In the genomic region with DNA sequence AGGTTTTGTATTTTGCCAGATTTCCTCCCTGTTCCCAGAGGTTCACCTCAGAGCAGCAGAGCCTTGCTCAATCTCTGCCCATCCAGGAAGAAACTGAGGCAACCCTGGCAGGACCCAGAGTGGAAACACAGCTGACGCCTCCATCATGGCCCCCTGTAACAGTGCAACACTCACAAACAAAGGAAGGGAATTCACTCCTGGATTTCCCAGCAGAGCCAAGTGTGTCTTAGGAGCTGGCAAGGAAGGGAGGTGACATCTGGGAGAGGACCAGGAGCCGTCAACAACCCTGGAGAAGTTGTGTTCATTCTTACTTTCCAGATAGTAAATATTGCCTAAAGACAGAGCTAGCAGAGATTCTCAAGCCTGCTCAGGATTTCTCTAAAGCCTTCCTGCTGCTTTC, we compare ENCODE assay signal across 10 cellular contexts.
DNase-seq lines count a peak whose midpoint lies in the region; ATAC-seq and TF ChIP-seq lines count a peak whose summit lies in the region.
"Had no signal": no experiment of that assay in that cellular context is flagged by ENCODE, and none has a peak within 500 bp of the region (broad histone marks: within the 10 kb centered on the region; RNA-seq: fewer than 3 reads in every experiment).

No MANE protein-coding gene starts in this region.

- intact Hi-C loops in adrenal gland (cut with DNase I): loop anchor here (5.0 kb wide), 3 partner anchors 37 to 73 kb away; partner anchors contain the start of gene IRF2BPL (in 2 of the 2)
- intact Hi-C loops in thyroid gland (cut with DNase I): loop anchor here (5.0 kb wide), 2 partner anchors 37 to 73 kb away; partner anchors contain the start of gene IRF2BPL

- H3K4me1 ChIP-seq in adrenal gland (replicated peaks in 1 of 2) (peaks cover 49 to 54% of the 10 kb centered on the region in 2 donors), thyroid gland (peaks cover 52 to 74% of the 10 kb centered on the region in 2 donors)

- TF ChIP-seq POLR2A in adrenal gland (IDR thresholded peaks at IDR 0.05) (no peak), thyroid gland (IDR thresholded peaks at IDR 0.05) (no peak)

- WGBS in adrenal gland, 4 donors: 40 to 73% (median 67%) methylated on average over 2 of the region's 2 CpGs
- 89 to 93% methylated on average over 2 of the region's 2 CpGs for WGBS in thyroid gland, 2 donors

- H3K9me3 Mint-ChIP-seq in activated CD4-positive, alpha-beta T cell treated with anti-CD3 and anti-CD28 coated beads, Interleukin-2, amount 10 ng/mL, durations not matched to agents 7 days and 5 days: no peaks in the 10 kb centered on the region
- no peaks in the 10 kb centered on the region for H3K9me3 Mint-ChIP-seq in memory B cell

- DNase-seq in activated CD4-positive, alpha-beta T cell treated with anti-CD3 and anti-CD28 coated beads, Interleukin-2, amount 10 ng/mL, durations not matched to agents 7 days and 5 days: no peak
- no peak for DNase-seq in activated CD4-positive, alpha-beta T cell treated with anti-CD3 and anti-CD28 coated beads for 48 hours
- DNase-seq in adrenal gland: no peak
- DNase-seq in memory B cell (ENCODE audit: low spot score in 2 of 2): no peak
- no peak for DNase-seq in thyroid gland
- DNase-seq in iPS-NIHi7 (ENCODE audit: extremely low spot score): no peak
- DNase-seq: NCI-H524 had no signal

- H3K9me3 ChIP-seq in adrenal gland (replicated peaks in 1 of 3): no peaks in the 10 kb centered on the region
- no peaks in the 10 kb centered on the region for H3K9me3 ChIP-seq in thyroid gland

- H3K27ac ChIP-seq in adrenal gland (peak overlapping the region; percentile 96 to 99 (median 97)), thyroid gland (peak overlapping the region; percentile 95 to 98 (median 97))

- H3K27ac Mint-ChIP-seq in activated CD4-positive, alpha-beta T cell treated with anti-CD3 and anti-CD28 coated beads, Interleukin-2, amount 10 ng/mL, durations not matched to agents 7 days and 5 days: peak overlapping the region; percentile 97
- peak overlapping the region; percentile 53 for H3K27ac Mint-ChIP-seq in memory B cell

- no peak overlapping the region for H3K4me3 ChIP-seq in adrenal gland
- no peak overlapping the region for H3K4me3 ChIP-seq in thyroid gland (replicated peaks in 1 of 3)

- TF ChIP-seq CTCF in adrenal gland (IDR thresholded peaks at IDR 0.05) (no peak), thyroid gland (IDR thresholded peaks at IDR 0.05) (no peak)

- H3K27me3 Mint-ChIP-seq in activated CD4-positive, alpha-beta T cell treated with anti-CD3 and anti-CD28 coated beads, Interleukin-2, amount 10 ng/mL, durations not matched to agents 7 days and 5 days: no peaks in the 10 kb centered on the region
- no peaks in the 10 kb centered on the region for H3K27me3 Mint-ChIP-seq in memory B cell

- H3K36me3 Mint-ChIP-seq in activated CD4-positive, alpha-beta T cell treated with anti-CD3 and anti-CD28 coated beads, Interleukin-2, amount 10 ng/mL, durations not matched to agents 7 days and 5 days (ENCODE audit: low read depth): no peaks in the 10 kb centered on the region
- no peaks in the 10 kb centered on the region for H3K36me3 Mint-ChIP-seq in memory B cell

- ATAC-seq in memory B cell (ENCODE audit: low read depth): no peak
- no peak for ATAC-seq in GM18907 (IDR thresholded peaks at IDR 0.05; ENCODE audit: unreplicated experiment)
- ATAC-seq in HG02970 (IDR thresholded peaks at IDR 0.05; ENCODE audit: low FRiP score, unreplicated experiment): no peak
- ATAC-seq: esophagus mucosa had no signal

- H3K27me3 ChIP-seq in adrenal gland (no peaks in the 10 kb centered on the region), thyroid gland (no peaks in the 10 kb centered on the region)

- CTCF ChIA-PET in activated CD4-positive, alpha-beta T cell treated with anti-CD3 and anti-CD28 coated beads, Interleukin-2, amount 10 ng/mL, durations not matched to agents 7 days and 5 days (lab: Charles Lee): interaction anchor here (1.2 to 2.1 kb wide), 2 partner anchors 13 to 38 kb away, joined by 3 to 9 read pairs; no protein-coding TSS in a partner anchor

- POLR2A ChIA-PET in activated CD4-positive, alpha-beta T cell treated with anti-CD3 and anti-CD28 coated beads, Interleukin-2, amount 10 ng/mL, durations not matched to agents 7 days and 5 days (lab: Charles Lee): no interaction called here

- H3K4me3 Mint-ChIP-seq in activated CD4-positive, alpha-beta T cell treated with anti-CD3 and anti-CD28 coated beads, Interleukin-2, amount 10 ng/mL, durations not matched to agents 7 days and 5 days: no peak overlapping the region
- H3K4me3 Mint-ChIP-seq in memory B cell: peak overlapping the region; percentile 27

- H3K36me3 ChIP-seq in adrenal gland (replicated peaks in 1 of 2) (no peaks in the 10 kb centered on the region), thyroid gland (no peaks in the 10 kb centered on the region)

- H3K4me1 Mint-ChIP-seq in activated CD4-positive, alpha-beta T cell treated with anti-CD3 and anti-CD28 coated beads, Interleukin-2, amount 10 ng/mL, durations not matched to agents 7 days and 5 days: peaks cover 82% of the 10 kb centered on the region
- peaks cover 29% of the 10 kb centered on the region for H3K4me1 Mint-ChIP-seq in memory B cell
